In genomic region chr6:98324406-98324930, GRCh38 we compare ENCODE assay signal across 18 cellular contexts.
A peak's percentile ranks its signal among the peaks of the same experiment; 100 is the strongest.
DNase-seq lines count a peak whose midpoint lies in the region; ATAC-seq lines count a peak whose summit lies in the region.
"Had no signal": no experiment of that assay in that cellular context is flagged by ENCODE, and none has a peak within 500 bp of the region (broad histone marks: within the 10 kb centered on the region; RNA-seq: fewer than 3 reads in every experiment).

No MANE protein-coding gene starts in this region.

- peak overlapping the region; percentile 33; the same call in 1 of the 2 replicates for H3K27ac ChIP-seq in SK-N-MC
- H3K27ac ChIP-seq: GM23248 had no signal

- no peaks in the 10 kb centered on the region for H3K9me3 ChIP-seq in SK-N-MC (ENCODE audit: low read depth, low read length)

- peak overlapping the region; percentile 45 for H3K4me3 ChIP-seq in SK-N-MC
- H3K4me3 ChIP-seq: GM23248 had no signal

- H3K9ac ChIP-seq in SK-N-MC (ENCODE audit: insufficient read length) = no peak overlapping the region
- H3K9ac ChIP-seq: GM23248 had no signal

- H3K36me3 ChIP-seq in SK-N-MC (ENCODE audit: insufficient read depth, low read length) = no peaks in the 10 kb centered on the region

- ATAC-seq in GM18909 (IDR thresholded peaks at IDR 0.05; ENCODE audit: poor library complexity, unreplicated experiment) (peak; percentile 14), sciatic nerve (no peak)
- ATAC-seq: HCT116, Panc1, T-cell had no signal

- intact Hi-C loops in sciatic nerve (cut with DNase I) = loop anchor here (5.0 kb wide), 1 partner anchor 1007 kb away; no protein-coding TSS in a partner anchor

- DNase-seq in Ammon's horn (ENCODE audit: low spot score) (peak; percentile 45), SK-N-MC (ENCODE audit: low read depth, low spot score) (peak; percentile 100), inferior parietal cortex (ENCODE audit: extremely low spot score) (peak; percentile 62), sciatic nerve (ENCODE audit: low spot score) (no peak), OCI-M1 (lab: John Stamatoyannopoulos, UW) (no peak), NCI-H82 treated with DMSO at 0.1 percent for 48 hours (lab: John Stamatoyannopoulos, UW; ENCODE audit: unreplicated experiment) (no peak)
- DNase-seq: ACHN; AML-193; Calu3; CD4-positive, alpha-beta T cell; DMS79 treated with DMSO at 0.1 percent for 48 hours; GM23248; KBM-7; NCI-H2107; T-cell had no signal

Comparison
In these comparisons a context has a peak if more than half of its experiments do, and no peak if none do; other contexts are left out.
1. DNase-seq: peak in Ammon's horn (single experiment), SK-N-MC (single experiment) and inferior parietal cortex (single experiment); none in sciatic nerve (single experiment), OCI-M1 (single experiment) and NCI-H82 treated with DMSO at 0.1 percent for 48 hours (single experiment).